ENCODE assay signal across 8 cellular contexts in the genomic region with DNA sequence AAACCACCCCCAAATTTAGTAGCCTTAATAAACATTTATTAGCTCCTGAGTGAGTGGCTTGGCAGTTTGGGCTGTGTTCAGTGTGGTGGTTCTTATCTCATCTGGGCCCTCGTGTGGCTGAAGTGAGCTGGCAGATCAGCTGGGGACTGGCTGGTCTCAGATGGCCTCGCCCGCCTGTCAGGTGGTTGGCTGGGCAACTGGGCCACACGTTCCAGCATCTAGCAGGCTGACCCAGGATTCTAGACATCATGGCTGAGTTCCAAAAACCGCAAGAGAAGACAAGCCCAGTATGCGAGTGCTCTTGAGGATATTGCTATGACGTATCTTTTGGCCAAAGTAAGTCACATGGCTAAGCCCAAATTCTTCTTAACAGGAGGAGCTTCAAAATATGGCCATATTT.
A peak's percentile ranks its signal among the peaks of the same experiment; 100 is the strongest.
DNase-seq lines count a peak whose midpoint lies in the region; ATAC-seq and TF ChIP-seq lines count a peak whose summit lies in the region.

No MANE protein-coding gene starts in this region.

- no peak for ATAC-seq in GM18873 (IDR thresholded peaks at IDR 0.05; ENCODE audit: low FRiP score, unreplicated experiment)

- peak; percentile 26 for TF ChIP-seq CTCF in VCaP (conservative IDR thresholded peaks at IDR 0.05)

- DNase-seq in HS-27A (ENCODE audit: low read depth), result peak; percentile 98
- DNase-seq in hepatic stellate cell (ENCODE audit: low spot score), result peak; percentile 90
- DNase-seq in stromal cell of bone marrow (ENCODE audit: low read depth), result peak; percentile 97
- DNase-seq in NCI-H2081 (lab: John Stamatoyannopoulos, UW), result no peak
- no peak for DNase-seq in NCI-H524 treated with DMSO at 0.1 percent for 48 hours (lab: John Stamatoyannopoulos, UW)
- no peak for DNase-seq in D341Med (ENCODE audit: low spot score)

- H3K27ac ChIP-seq in VCaP, result peak overlapping the region; percentile 50

Comparison
In these comparisons a context has a peak if more than half of its experiments do, and no peak if none do; other contexts are left out.
1. DNase-seq: peak in HS-27A (single experiment), hepatic stellate cell (single experiment) and stromal cell of bone marrow (single experiment); none in NCI-H2081 (0 of 2), NCI-H524 treated with DMSO at 0.1 percent for 48 hours (single experiment) and D341Med (single experiment).